Comparison of ENCODE assay signal across 15 cellular contexts in the genomic region with DNA sequence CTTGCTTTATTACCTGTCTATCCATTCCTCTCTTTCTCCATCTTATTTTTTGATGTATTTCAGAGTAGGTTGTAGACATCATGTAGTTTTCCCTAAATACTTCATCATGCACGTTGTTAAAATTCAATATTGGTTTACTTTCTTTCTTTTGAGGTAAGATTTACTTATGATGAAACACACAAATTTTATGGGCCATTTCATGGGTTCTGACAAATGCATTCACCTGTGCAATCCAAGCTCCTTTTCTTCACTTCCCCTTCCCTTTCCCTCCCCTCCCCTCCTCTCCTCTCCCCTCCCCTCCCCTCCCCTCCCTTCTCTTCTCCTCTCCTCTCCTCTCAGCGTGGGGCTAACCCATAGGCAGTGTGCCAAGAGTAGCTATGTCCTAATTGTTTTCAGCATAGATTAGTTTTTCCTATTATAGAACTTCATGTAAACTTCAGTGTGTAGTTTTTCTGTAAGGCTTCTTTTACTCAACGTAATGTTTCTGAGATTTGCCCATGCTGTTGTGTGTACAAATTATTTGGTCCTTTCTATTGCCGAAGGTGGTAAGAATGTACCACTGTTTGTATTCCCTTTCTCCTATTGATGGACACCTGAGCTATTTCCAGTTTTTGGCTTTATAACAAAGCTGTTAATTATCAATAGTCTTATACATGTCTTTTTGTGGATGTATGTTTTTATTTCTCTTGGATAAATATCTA.
"Had no signal": no experiment of that assay in that cellular context is flagged by ENCODE, and none has a peak within 500 bp of the region (broad histone marks: within the 10 kb centered on the region; RNA-seq: fewer than 3 reads in every experiment).

No MANE protein-coding gene starts in this region.

- H3K27ac Mint-ChIP-seq: activated B cell treated with CpG ODN at 0.5 μM for 24 hours; activated naive CD4-positive, alpha-beta T cell treated with anti-CD3 and anti-CD28 coated beads, Interleukin-2, amount 50 U/mL, for 72 hours; activated T-cell treated with anti-CD3 and anti-CD28 coated beads, Interleukin-2, amount 50 U/mL, for 72 hours; naive B cell had no signal

- H3K4me1 ChIP-seq: uterus had no signal

- H3K27ac ChIP-seq: cardiac muscle cell, parathyroid adenoma had no signal

- H3K9me3 ChIP-seq: uterus had no signal

- H3K4me3 ChIP-seq: cardiac muscle cell, uterus had no signal

- H3K27me3 ChIP-seq: cardiac muscle cell, uterus had no signal

- DNase-seq: activated B cell treated with CpG ODN at 0.5 μM for 24 hours; activated CD4-positive, alpha-beta T cell treated with anti-CD3 and anti-CD28 coated beads for 48 hours; activated CD8-positive, alpha-beta memory T cell treated with anti-CD3 and anti-CD28 coated beads, Interleukin-2, amount 50 U/mL, for 48 hours; activated gamma-delta T cell; activated T-cell treated with anti-CD3 and anti-CD28 coated beads, Interleukin-2, amount 50 U/mL, for 72 hours; erythroblast; islet precursor cell; naive B cell; stimulated activated CD4-positive, alpha-beta T cell treated with anti-CD3 and anti-CD28 coated beads, Interleukin-12 subunit alpha, Interleukin-12 subunit beta, amount 100 ng/mL, for 4 hours; stimulated activated CD4-positive, alpha-beta T cell treated with anti-CD3 and anti-CD28 coated beads, Interleukin-2, amount 100 ng/mL, for 24 hours; uterus had no signal

- H3K36me3 ChIP-seq: cardiac muscle cell, uterus had no signal

- H3K9ac ChIP-seq: parathyroid adenoma had no signal

- H3K9me3 Mint-ChIP-seq: activated B cell treated with CpG ODN at 0.5 μM for 24 hours; activated naive CD4-positive, alpha-beta T cell treated with anti-CD3 and anti-CD28 coated beads, Interleukin-2, amount 50 U/mL, for 72 hours; activated T-cell treated with anti-CD3 and anti-CD28 coated beads, Interleukin-2, amount 50 U/mL, for 72 hours; naive B cell had no signal

- H3K79me2 ChIP-seq: parathyroid adenoma had no signal

- H2AFZ ChIP-seq: parathyroid adenoma had no signal

- ATAC-seq: activated naive CD4-positive, alpha-beta T cell treated with anti-CD3 and anti-CD28 coated beads, Interleukin-2, amount 50 U/mL, for 72 hours; activated T-cell treated with anti-CD3 and anti-CD28 coated beads, Interleukin-2, amount 50 U/mL, for 72 hours; left lobe of liver had no signal

- H3K36me3 Mint-ChIP-seq: activated naive CD4-positive, alpha-beta T cell treated with anti-CD3 and anti-CD28 coated beads, Interleukin-2, amount 50 U/mL, for 72 hours had no signal

- H3K4me3 Mint-ChIP-seq: activated B cell treated with CpG ODN at 0.5 μM for 24 hours; activated T-cell treated with anti-CD3 and anti-CD28 coated beads, Interleukin-2, amount 50 U/mL, for 72 hours; naive B cell had no signal
